In the genomic region with DNA sequence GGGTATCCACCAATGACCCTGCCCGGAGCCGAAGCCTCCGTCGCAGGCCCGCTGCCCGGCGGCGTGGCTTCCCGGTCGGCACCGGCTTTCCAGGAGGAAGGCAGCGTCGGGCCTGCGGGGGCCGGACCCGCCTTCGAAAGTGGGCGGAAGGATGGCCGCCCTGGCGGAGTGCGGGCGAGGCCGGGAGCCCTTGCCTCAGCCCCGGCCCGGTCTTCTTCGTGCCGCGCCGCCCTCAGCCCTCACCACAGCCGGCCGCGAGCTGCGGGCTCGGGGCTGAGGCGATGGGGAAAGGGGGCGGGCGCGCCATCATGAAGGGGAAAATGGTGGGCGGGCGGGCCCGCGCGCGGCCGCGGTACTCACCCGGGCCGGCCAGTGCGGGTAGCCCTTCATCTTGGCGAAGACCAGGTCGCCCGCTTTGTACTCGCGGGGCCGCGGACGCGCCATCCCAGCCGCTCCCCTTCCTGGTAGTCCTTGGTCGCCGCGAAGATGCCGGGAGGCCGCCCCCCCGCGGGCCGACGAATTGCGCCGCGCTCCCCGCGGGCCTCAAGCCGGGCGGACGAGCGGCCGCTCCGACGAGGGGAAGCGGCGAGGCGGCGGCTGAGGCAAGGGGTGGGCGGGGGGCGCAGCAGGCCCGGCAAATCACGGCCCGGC, we compare ENCODE assay signal across 8 cellular contexts. TPM values are rescaled to one million over a fixed set of nuclear protein-coding genes. Genes with fewer than 3 reads are reported as not detected.
A peak's percentile ranks its signal among the peaks of the same experiment; 100 is the strongest.
DNase-seq lines count a peak whose midpoint lies in the region; ATAC-seq, FAIRE-seq and TF ChIP-seq lines count a peak whose summit lies in the region.

No MANE protein-coding gene starts in this region.

- H3K27ac Mint-ChIP-seq in T-helper 2 cell treated with Interferon-gamma antibody and Interleukin-4, amounts not matched to agents 5 μg/mL and 100 μg/mL, for 36 hours: no peak overlapping the region

- peak; percentile 29 for ATAC-seq in HG02678 (IDR thresholded peaks at IDR 0.05; ENCODE audit: unreplicated experiment)

- peaks cover 6% of the 10 kb centered on the region for H3K36me3 Mint-ChIP-seq in T-helper 2 cell treated with Interferon-gamma antibody and Interleukin-4, amounts not matched to agents 5 μg/mL and 100 μg/mL, for 36 hours (ENCODE audit: low read depth)

- H3K27ac ChIP-seq in H1 (ENCODE audit: low read depth, low read length): peak overlapping the region; percentile 81
- H3K27ac ChIP-seq in substantia nigra (ENCODE audit: low read depth, low read length, poor library complexity, severe bottlenecking): peak overlapping the region; percentile 57

- H3K18ac ChIP-seq in H1 (ENCODE audit: extremely low read depth, low read length): peak overlapping the region; percentile 84

- POLR2A ChIA-PET in H1 (lab: Charles Lee; ENCODE audit: partially characterized antibody): interaction anchor here (1.0 to 1.9 kb wide), 6 partner anchors 10 to 669 kb away, joined by 3 to 13 read pairs (median 7); a partner anchor contains a TSS

- H3K4me3 ChIP-seq in H1 (ENCODE audit: extremely low read depth in 1 of 4, insufficient read depth in 2 of 4, low read depth in 3 of 4, low read length in 4 of 4) (peak overlapping the region; percentile 59 to 95 (median 87)), lower leg skin (ENCODE audit: low read depth, poor library complexity, severe bottlenecking) (peak overlapping the region; percentile 62)

- no peaks in the 10 kb centered on the region for H3K9me3 Mint-ChIP-seq in T-helper 2 cell treated with Interferon-gamma antibody and Interleukin-4, amounts not matched to agents 5 μg/mL and 100 μg/mL, for 36 hours

- H3K79me1 ChIP-seq in H1 (ENCODE audit: low read depth, low read length): no peaks in the 10 kb centered on the region

- H2BK20ac ChIP-seq in H1 (ENCODE audit: low read length): no peak overlapping the region

- DNase-seq in NCI-H2171 (lab: John Stamatoyannopoulos, UW) (peak; percentile 49), NCI-H2171 treated with DMSO at 0.1 percent for 48 hours (lab: John Stamatoyannopoulos, UW) (no peak), H1 (ENCODE audit: low read depth in 1 of 2, low spot score in 2 of 2) (peak in 1 of 2 experiments; percentile 71), lower leg skin (ENCODE audit: low spot score in 2 of 2) (peak in 1 of 2 donors; percentile 89), substantia nigra (lab: John Stamatoyannopoulos, UW) (peak in 28 of 49 donors; percentile 20 to 71 (median 36)), cortex of kidney (lab: John Stamatoyannopoulos, UW) (no peak)
- peak; percentile 12 for DNase-seq in T-helper 2 cell treated with Interferon-gamma antibody and Interleukin-4, amounts not matched to agents 5 μg/mL and 100 μg/mL, for 36 hours (ENCODE audit: low spot score)

- H3K79me2 ChIP-seq in H1 (ENCODE audit: control insufficient read depth in 1 of 2, insufficient read depth in 2 of 2, low read length in 2 of 2): peaks cover 10 to 48% of the 10 kb centered on the region in 2 experiments; a peak in 3 of 4 replicates

- no peak overlapping the region for H2BK12ac ChIP-seq in H1 (ENCODE audit: low read depth, low read length)

- H3K27me3 Mint-ChIP-seq in T-helper 2 cell treated with Interferon-gamma antibody and Interleukin-4, amounts not matched to agents 5 μg/mL and 100 μg/mL, for 36 hours (ENCODE audit: low read depth): peaks cover 36% of the 10 kb centered on the region

- H3K4me1 ChIP-seq in H1 (replicated peaks in 1 of 4; ENCODE audit: control insufficient read depth in 3 of 4, insufficient read depth in 4 of 4, low read length in 3 of 4): peaks cover 3 to 13% (median 7%) of the 10 kb centered on the region in 4 experiments; a peak in 5 of 7 replicates

- 2% methylated on average over 50 of the region's 89 CpGs; no CpG with 5 or more reads in 1 of the 2 experiments for WGBS in H1 (ENCODE audit: extremely low coverage in 1 of 2, insufficient coverage in 1 of 2, insufficient read length in 1 of 2, insufficient replicate concordance in 2 of 2, low coverage in 1 of 2, low lambda C conversion rate in 2 of 2, missing lambda C conversion rate in 1 of 2), 2 experiments
- 0 to 1% methylated on average over 41 to 79 of the region's 89 CpGs for WGBS in lower leg skin, 2 donors

- H2BK120ac ChIP-seq in H1 (replicated peaks; ENCODE audit: low read depth, low read length): no peak overlapping the region

- H4K91ac ChIP-seq in H1 (replicated peaks; ENCODE audit: insufficient read length, low read length): peak overlapping the region; percentile 56

- H4K20me1 ChIP-seq in H1 (replicated peaks in 1 of 2; ENCODE audit: control insufficient read depth in 1 of 2, insufficient read depth in 2 of 2, low read length in 2 of 2): peaks cover 5 to 6% of the 10 kb centered on the region in 2 experiments

- FAIRE-seq in H1 (lab: Jason Lieb, UNC): no peak

- peak overlapping the region; percentile 17 for H3K56ac ChIP-seq in H1 (replicated peaks; ENCODE audit: insufficient read length, low read depth, low read length)

- H2BK5ac ChIP-seq in H1 (ENCODE audit: low read depth, low read length): peak overlapping the region; percentile 76

- H3K14ac ChIP-seq in H1 (ENCODE audit: insufficient read length): no peak overlapping the region

- H4K8ac ChIP-seq in H1 (ENCODE audit: extremely low read depth, insufficient read depth, low read length): peak overlapping the region; percentile 96

- no peaks in the 10 kb centered on the region; a peak in 1 of 8 replicates for H3K36me3 ChIP-seq in H1 (ENCODE audit: control insufficient read depth in 2 of 4, insufficient read depth in 4 of 4, low read length in 3 of 4)

- H3K4me1 Mint-ChIP-seq in T-helper 2 cell treated with Interferon-gamma antibody and Interleukin-4, amounts not matched to agents 5 μg/mL and 100 μg/mL, for 36 hours (ENCODE audit: low read depth): peaks cover 7% of the 10 kb centered on the region

- TF ChIP-seq POLR2A in H1 (IDR thresholded peaks at IDR 0.05; ENCODE audit: control extremely low read depth in 1 of 2, low read depth in 2 of 2, low read length in 2 of 2): no peak
- TF ChIP-seq POLR2A in lower leg skin (IDR thresholded peaks at IDR 0.05): no peak

- no peak overlapping the region for H2AFZ ChIP-seq in H1 (ENCODE audit: low read length)

- peak overlapping the region; percentile 69 to 77 for H3K4me2 ChIP-seq in H1 (ENCODE audit: insufficient read depth in 1 of 2, low read depth in 2 of 2, low read length in 2 of 2)

- no peaks in the 10 kb centered on the region; a peak in 1 of 7 replicates for H3K27me3 ChIP-seq in H1 (replicated peaks in 1 of 4; ENCODE audit: control insufficient read depth in 3 of 4, extremely low read depth in 1 of 4, insufficient read depth in 3 of 4, low read length in 3 of 4)

- H3K9me3 ChIP-seq in H1 (ENCODE audit: insufficient read depth in 2 of 2, low read depth in 1 of 2, low read length in 1 of 2): no peaks in the 10 kb centered on the region

- intact Hi-C loops in lower leg skin (cut with DNase I; ENCODE audit: low total_unique reads): no loop called here

- H3K23me2 ChIP-seq in H1 (ENCODE audit: low read depth, low read length): peaks cover 4% of the 10 kb centered on the region; the same call in 1 of the 2 replicates

- TF ChIP-seq CTCF in H1 (IDR thresholded peaks at IDR 0.05; ENCODE audit: control extremely low read depth in 1 of 3, insufficient read depth in 1 of 3, low read depth in 1 of 3, low read length in 3 of 3): no peak
- no peak for TF ChIP-seq CTCF in lower leg skin (IDR thresholded peaks at IDR 0.05)

- no peak for TF ChIP-seq EP300 in H1 (IDR thresholded peaks at IDR 0.05; ENCODE audit: borderline replicate concordance in 1 of 2, low read depth in 2 of 2, low read length in 2 of 2)

- H3K4me3 Mint-ChIP-seq in T-helper 2 cell treated with Interferon-gamma antibody and Interleukin-4, amounts not matched to agents 5 μg/mL and 100 μg/mL, for 36 hours: no peak overlapping the region

- H3K23ac ChIP-seq in H1 (ENCODE audit: insufficient read length): no peak overlapping the region

- H3K9ac ChIP-seq in H1 (replicated peaks in 1 of 4; ENCODE audit: extremely low read depth in 1 of 4, low read depth in 3 of 4, low read length in 3 of 4): peak overlapping the region; percentile 81 to 95 (median 86)

- H2BK15ac ChIP-seq in H1 (ENCODE audit: low read length): no peak overlapping the region

- CTCF ChIA-PET in H1 (lab: Charles Lee; ENCODE audit: partially characterized antibody): interaction anchor here (0.8 kb wide), 2 partner anchors 16 to 196 kb away, joined by 3 to 4 read pairs; no protein-coding TSS in a partner anchor

- H2AK5ac ChIP-seq in H1 (ENCODE audit: low read depth, low read length): no peak overlapping the region

- TF ChIP-seq RAD21 in H1 (IDR thresholded peaks at IDR 0.05 in 1 of 2, conservative IDR thresholded peaks at IDR 0.05 in 1 of 2; ENCODE audit: low read depth in 2 of 2, low read length in 2 of 2): no peak

- H3K4ac ChIP-seq in H1 (replicated peaks; ENCODE audit: insufficient read length, low read depth, low read length): no peak overlapping the region

- peak overlapping the region; percentile 74 for H4K5ac ChIP-seq in H1 (ENCODE audit: insufficient read length, low read depth, low read length)

TF ChIP-seq in H1, 55 proteins besides CTCF, POLR2A, EP300 and RAD21 (continues in another document):
- peak; percentile 40 for TF ChIP-seq KDM4A (IDR thresholded peaks at IDR 0.05; ENCODE audit: low read depth, low read length, severe bottlenecking)
- TF ChIP-seq YY1 (IDR thresholded peaks at IDR 0.05; ENCODE audit: low read depth, low read length): peak; percentile 77
- no peak for TF ChIP-seq KDM1A (IDR thresholded peaks at IDR 0.05; ENCODE audit: borderline replicate concordance, low read length)
- TF ChIP-seq ZNF274 (IDR thresholded peaks at IDR 0.05; ENCODE audit: borderline replicate concordance, extremely low read depth, low read length): no peak
- peak; percentile 84 for TF ChIP-seq ASH2L (IDR thresholded peaks at IDR 0.05; ENCODE audit: low read length)
- TF ChIP-seq NANOG (IDR thresholded peaks at IDR 0.05; ENCODE audit: insufficient read depth, low read depth, low read length, poor library complexity, severe bottlenecking): no peak
- no peak for TF ChIP-seq KDM5A (IDR thresholded peaks at IDR 0.05; ENCODE audit: low read length)
- peak; percentile 30; the same call in 1 of the 2 replicates for TF ChIP-seq PHF8 (conservative IDR thresholded peaks at IDR 0.05; ENCODE audit: low read depth, low read length)
- TF ChIP-seq TAF1 (IDR thresholded peaks at IDR 0.05; ENCODE audit: low read depth, low read length): peak; percentile 50; the same call in 1 of the 2 replicates

RNA-seq across cellular contexts. Expression of a gene that starts 0.5 kb away (rescaled TPM):
- total RNA-seq in H1 (2021; fragmentation: NEBNext Ultra II Directional; extraction: Animal tissue kit (Norgen Biotek cat#: 25700)): 149 and 156 TPM in 2 replicates
- polyA plus RNA-seq in H1 (2011; rRNA removed): 7.3 and 14.1 TPM in 2 replicates
- polyA plus RNA-seq in H1 (2011; cell fraction: cytosol; rRNA removed): 38.6 TPM
- polyA plus RNA-seq in H1 (2011; cell fraction: nucleus; rRNA removed): 11.3 TPM
- 67.3 to 138 TPM (median 73.7 TPM) in 4 replicates for polyA plus RNA-seq in H1 (2012, experiment 1 of 2)
- polyA plus RNA-seq in H1 (2012, experiment 2 of 2): 9.7 TPM
- 165 TPM for polyA plus RNA-seq in H1 (2013, experiment 1 of 2)
- polyA plus RNA-seq in H1 (2013, experiment 2 of 2): 147 TPM
- 11.1 and 13.5 TPM in 2 replicates for polyA minus RNA-seq in H1 (2011; rRNA and poly(A)+ RNA removed)
- polyA minus RNA-seq in H1 (2011; cell fraction: cytosol; rRNA and poly(A)+ RNA removed): 48.6 TPM
- polyA minus RNA-seq in H1 (2011; cell fraction: nucleus; rRNA and poly(A)+ RNA removed): 38.6 TPM
- total RNA-seq in lower leg skin: 10 to 100 TPM in 3 of 4 donors, 1 to 10 TPM in 1; 5.7 to 19.0 (median 12.4) TPM

Comparison
In these comparisons a context has a peak if more than half of its experiments do, and no peak if none do; other contexts are left out.
1. DNase-seq: peak in NCI-H2171 (single experiment), T-helper 2 cell treated with Interferon-gamma antibody and Interleukin-4, amounts not matched to agents 5 μg/mL and 100 μg/mL, for 36 hours (single experiment) and substantia nigra (28 of 49); none in NCI-H2171 treated with DMSO at 0.1 percent for 48 hours (single experiment) and cortex of kidney (single experiment).